In the genomic region with DNA sequence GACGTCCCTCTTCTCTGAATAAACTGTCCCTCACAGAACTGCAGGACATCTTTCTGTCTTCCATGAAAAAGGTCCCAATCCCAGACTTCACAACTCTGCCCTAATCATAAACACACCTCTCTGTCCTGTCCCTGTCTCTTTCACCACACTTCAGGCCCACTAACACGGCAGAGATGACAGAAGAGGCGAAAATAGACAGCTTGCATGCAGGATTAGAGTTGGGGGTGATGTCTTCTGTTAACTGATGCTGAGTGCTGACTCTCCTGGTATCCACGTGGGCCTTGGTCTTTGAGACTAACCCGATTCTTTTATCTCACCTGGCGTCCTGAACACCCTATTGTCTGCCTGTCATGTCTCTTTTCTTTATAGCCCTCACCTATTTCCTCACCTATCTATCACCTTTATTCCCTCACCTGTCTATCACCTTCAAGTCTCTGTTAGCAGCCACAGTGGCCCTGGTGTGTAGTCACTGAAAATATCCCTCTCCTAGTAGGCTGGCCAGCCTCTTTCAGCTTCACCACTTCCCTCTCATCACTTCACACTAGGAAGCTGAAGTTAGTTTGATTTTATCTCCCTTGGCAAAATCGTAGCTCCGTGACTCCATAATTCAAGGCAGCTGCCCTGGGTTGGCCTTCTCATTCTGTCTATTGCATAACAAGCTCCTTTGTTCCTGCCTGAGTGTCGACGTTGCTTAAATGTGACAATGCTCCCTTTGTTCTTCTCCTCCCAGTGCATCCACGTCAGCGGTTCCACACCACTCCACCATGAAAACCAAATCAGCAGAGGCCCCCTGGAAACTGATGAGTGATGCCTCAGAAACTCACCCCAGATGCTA, we compare ENCODE assay signal across 9 cellular contexts. TPM values are rescaled to one million over a fixed set of nuclear protein-coding genes. Genes with fewer than 3 reads are reported as not detected.
DNase-seq lines count a peak whose midpoint lies in the region; ATAC-seq and TF ChIP-seq lines count a peak whose summit lies in the region.
"Had no signal": no experiment of that assay in that cellular context is flagged by ENCODE, and none has a peak within 500 bp of the region (broad histone marks: within the 10 kb centered on the region; RNA-seq: fewer than 3 reads in every experiment).

No MANE protein-coding gene starts in this region.

- no peaks in the 10 kb centered on the region for H3K36me3 Mint-ChIP-seq in activated CD8-positive, alpha-beta T cell treated with anti-CD3 and anti-CD28 coated beads for 36 hours (ENCODE audit: low read depth)
- H3K36me3 Mint-ChIP-seq: WTC11 had no signal

- no peaks in the 10 kb centered on the region for H3K9me3 ChIP-seq in spleen

- H3K4me3 Mint-ChIP-seq in activated CD8-positive, alpha-beta T cell treated with anti-CD3 and anti-CD28 coated beads for 36 hours, result no peak overlapping the region
- H3K4me3 Mint-ChIP-seq: WTC11 had no signal

- H3K4me3 ChIP-seq in spleen, result no peak overlapping the region

- TF ChIP-seq CTCF in activated CD8-positive, alpha-beta T cell treated with anti-CD3 and anti-CD28 coated beads for 36 hours (IDR thresholded peaks at IDR 0.05), result no peak
- TF ChIP-seq CTCF in spleen (IDR thresholded peaks at IDR 0.05 in 8 of 11, conservative IDR thresholded peaks at IDR 0.05 in 3 of 11), result no peak

- peaks cover 0 to 33% (median 0%) of the 10 kb centered on the region in 7 donors for H3K27me3 ChIP-seq in spleen (replicated peaks in 1 of 7)

- 50 to 57% (median 55%) methylated on average over 12 of the region's 12 CpGs for WGBS in spleen, 5 donors

- no peak for ATAC-seq in activated CD8-positive, alpha-beta T cell treated with anti-CD3 and anti-CD28 coated beads for 36 hours
- no peak for ATAC-seq in GM18498 (IDR thresholded peaks at IDR 0.05; ENCODE audit: unreplicated experiment)
- ATAC-seq: WTC11 had no signal

- no peaks in the 10 kb centered on the region for H3K4me1 Mint-ChIP-seq in activated CD8-positive, alpha-beta T cell treated with anti-CD3 and anti-CD28 coated beads for 36 hours (ENCODE audit: low read depth)
- H3K4me1 Mint-ChIP-seq: WTC11 had no signal

- DNase-seq in G401 (ENCODE audit: low spot score) (peak; percentile 1), OCI-M1 (lab: John Stamatoyannopoulos, UW) (peak; percentile 49), fibroblast of peridontal ligament (ENCODE audit: extremely low read depth) (peak; percentile 71), pons (ENCODE audit: low spot score) (peak; percentile 97), GM19238 (ENCODE audit: insufficient read length, low spot score) (no peak), spleen (no peak)
- DNase-seq in activated CD8-positive, alpha-beta T cell treated with anti-CD3 and anti-CD28 coated beads for 36 hours, result no peak

- intact Hi-C loops in activated CD8-positive, alpha-beta T cell treated with anti-CD3 and anti-CD28 coated beads for 36 hours (cut with micrococcal nuclease), result no loop called here
- intact Hi-C loops in spleen (cut with DNase I; ENCODE audit: low total_unique reads), result no loop called here

- CTCF ChIA-PET in activated CD8-positive, alpha-beta T cell treated with anti-CD3 and anti-CD28 coated beads for 36 hours (lab: Charles Lee), result no interaction called here

- no peaks in the 10 kb centered on the region for H3K9me3 Mint-ChIP-seq in activated CD8-positive, alpha-beta T cell treated with anti-CD3 and anti-CD28 coated beads for 36 hours
- H3K9me3 Mint-ChIP-seq: WTC11 had no signal

- no peak overlapping the region for H3K27ac ChIP-seq in spleen

- TF ChIP-seq POLR2A in spleen (IDR thresholded peaks at IDR 0.05), result no peak

- H3K27ac Mint-ChIP-seq in activated CD8-positive, alpha-beta T cell treated with anti-CD3 and anti-CD28 coated beads for 36 hours, result no peak overlapping the region
- H3K27ac Mint-ChIP-seq: WTC11 had no signal

- H3K27me3 Mint-ChIP-seq in activated CD8-positive, alpha-beta T cell treated with anti-CD3 and anti-CD28 coated beads for 36 hours, result peaks cover 11% of the 10 kb centered on the region

- H3K36me3 ChIP-seq in spleen, result no peaks in the 10 kb centered on the region

- H3K4me1 ChIP-seq in spleen, result no peaks in the 10 kb centered on the region

- in situ Hi-C loops in G401 (cut with HindIII; ENCODE audit: low sequenced_read_pairs), result no loop called here

- POLR2A ChIA-PET in activated CD8-positive, alpha-beta T cell treated with anti-CD3 and anti-CD28 coated beads for 36 hours (lab: Charles Lee), result no interaction called here

RNA-seq across cellular contexts. Expression of a gene that starts 30.6 kb away (rescaled TPM):
- not detected in 2 replicates for total RNA-seq in G401 (2014; rRNA removed; shearing (Covaris generic))
- not detected for total RNA-seq in activated CD8-positive, alpha-beta T cell treated with anti-CD3 and anti-CD28 coated beads for 36 hours
- not detected for total RNA-seq in spleen
- polyA plus RNA-seq in spleen, result not detected

Comparison
In these comparisons a context has a peak if more than half of its experiments do, and no peak if none do; other contexts are left out.
1. DNase-seq: peak in G401 (single experiment), OCI-M1 (single experiment), fibroblast of peridontal ligament (single experiment) and pons (single experiment); none in GM19238 (single experiment), activated CD8-positive, alpha-beta T cell treated with anti-CD3 and anti-CD28 coated beads for 36 hours (single experiment) and spleen (single experiment).